Comparison of ENCODE assay signal across 1 cellular context in the genomic region with DNA sequence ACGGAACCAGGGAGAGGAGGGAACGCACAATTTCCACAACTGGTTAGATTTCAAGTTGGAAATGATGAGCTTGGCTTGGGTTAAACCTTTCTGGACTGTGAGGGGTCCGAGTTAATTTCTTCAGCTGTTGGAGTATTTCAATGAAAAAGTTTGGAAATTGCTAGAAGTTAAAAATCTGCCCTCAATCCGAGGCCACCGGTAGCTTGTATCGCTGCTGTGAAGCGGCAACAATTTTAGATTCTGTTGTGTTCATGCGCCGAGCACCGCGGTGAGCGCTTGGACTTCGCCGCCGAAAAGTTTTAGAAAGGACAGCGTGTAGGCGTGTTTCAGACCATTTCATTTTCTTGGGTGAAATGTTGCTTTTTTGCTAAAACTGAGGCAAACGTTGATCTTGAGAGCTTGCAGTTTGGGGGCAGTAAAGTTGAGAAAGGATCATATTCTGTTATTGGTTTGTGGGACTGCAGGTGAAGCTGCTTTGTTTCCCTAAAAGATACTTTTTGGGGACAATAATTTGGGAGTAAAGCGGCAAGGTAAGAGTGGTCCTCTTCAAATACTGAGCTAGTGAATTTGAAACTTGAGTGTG.
TF ChIP-seq lines count a peak whose summit lies in the region.

No MANE protein-coding gene starts in this region.

TF ChIP-seq in HepG2, 621 proteins besides CTCF, POLR2A, EP300 and RAD21 (continued from another document and continues in another):
- TF ChIP-seq, protein P1, sequence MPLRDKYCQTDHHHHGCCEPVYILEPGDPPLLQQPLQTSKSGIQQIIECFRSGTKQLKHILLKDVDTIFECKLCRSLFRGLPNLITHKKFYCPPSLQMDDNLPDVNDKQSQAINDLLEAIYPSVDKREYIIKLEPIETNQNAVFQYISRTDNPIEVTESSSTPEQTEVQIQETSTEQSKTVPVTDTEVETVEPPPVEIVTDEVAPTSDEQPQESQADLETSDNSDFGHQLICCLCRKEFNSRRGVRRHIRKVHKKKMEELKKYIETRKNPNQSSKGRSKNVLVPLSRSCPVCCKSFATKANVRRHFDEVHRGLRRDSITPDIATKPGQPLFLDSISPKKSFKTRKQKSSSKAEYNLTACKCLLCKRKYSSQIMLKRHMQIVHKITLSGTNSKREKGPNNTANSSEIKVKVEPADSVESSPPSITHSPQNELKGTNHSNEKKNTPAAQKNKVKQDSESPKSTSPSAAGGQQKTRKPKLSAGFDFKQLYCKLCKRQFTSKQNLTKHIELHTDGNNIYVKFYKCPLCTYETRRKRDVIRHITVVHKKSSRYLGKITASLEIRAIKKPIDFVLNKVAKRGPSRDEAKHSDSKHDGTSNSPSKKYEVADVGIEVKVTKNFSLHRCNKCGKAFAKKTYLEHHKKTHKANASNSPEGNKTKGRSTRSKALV (CRISPR knock-in tag; IDR thresholded peaks at IDR 0.05): 0 out of 2 replicates have a peak, but pooled peaks have one; percentile 7
- TF ChIP-seq ZNF263 (CRISPR knock-in tag; IDR thresholded peaks at IDR 0.05): 0 out of 2 replicates have a peak, but pooled peaks have one; percentile 2
- TF ChIP-seq, protein P2, sequence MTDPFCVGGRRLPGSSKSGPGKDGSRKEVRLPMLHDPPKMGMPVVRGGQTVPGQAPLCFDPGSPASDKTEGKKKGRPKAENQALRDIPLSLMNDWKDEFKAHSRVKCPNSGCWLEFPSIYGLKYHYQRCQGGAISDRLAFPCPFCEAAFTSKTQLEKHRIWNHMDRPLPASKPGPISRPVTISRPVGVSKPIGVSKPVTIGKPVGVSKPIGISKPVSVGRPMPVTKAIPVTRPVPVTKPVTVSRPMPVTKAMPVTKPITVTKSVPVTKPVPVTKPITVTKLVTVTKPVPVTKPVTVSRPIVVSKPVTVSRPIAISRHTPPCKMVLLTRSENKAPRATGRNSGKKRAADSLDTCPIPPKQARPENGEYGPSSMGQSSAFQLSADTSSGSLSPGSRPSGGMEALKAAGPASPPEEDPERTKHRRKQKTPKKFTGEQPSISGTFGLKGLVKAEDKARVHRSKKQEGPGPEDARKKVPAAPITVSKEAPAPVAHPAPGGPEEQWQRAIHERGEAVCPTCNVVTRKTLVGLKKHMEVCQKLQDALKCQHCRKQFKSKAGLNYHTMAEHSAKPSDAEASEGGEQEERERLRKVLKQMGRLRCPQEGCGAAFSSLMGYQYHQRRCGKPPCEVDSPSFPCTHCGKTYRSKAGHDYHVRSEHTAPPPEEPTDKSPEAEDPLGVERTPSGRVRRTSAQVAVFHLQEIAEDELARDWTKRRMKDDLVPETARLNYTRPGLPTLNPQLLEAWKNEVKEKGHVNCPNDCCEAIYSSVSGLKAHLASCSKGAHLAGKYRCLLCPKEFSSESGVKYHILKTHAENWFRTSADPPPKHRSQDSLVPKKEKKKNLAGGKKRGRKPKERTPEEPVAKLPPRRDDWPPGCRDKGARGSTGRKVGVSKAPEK (CRISPR knock-in tag; IDR thresholded peaks at IDR 0.05; ENCODE audit: borderline replicate concordance): no peak
- TF ChIP-seq HES4 (CRISPR knock-in tag; IDR thresholded peaks at IDR 0.05; ENCODE audit: borderline replicate concordance): no peak
- TF ChIP-seq EHMT2 (IDR thresholded peaks at IDR 0.05; ENCODE audit: borderline replicate concordance, low read depth, low read length): no peak
- TF ChIP-seq ZBTB3 (CRISPR knock-in tag; IDR thresholded peaks at IDR 0.05; ENCODE audit: borderline replicate concordance, low read depth): no peak
- TF ChIP-seq, protein P3, sequence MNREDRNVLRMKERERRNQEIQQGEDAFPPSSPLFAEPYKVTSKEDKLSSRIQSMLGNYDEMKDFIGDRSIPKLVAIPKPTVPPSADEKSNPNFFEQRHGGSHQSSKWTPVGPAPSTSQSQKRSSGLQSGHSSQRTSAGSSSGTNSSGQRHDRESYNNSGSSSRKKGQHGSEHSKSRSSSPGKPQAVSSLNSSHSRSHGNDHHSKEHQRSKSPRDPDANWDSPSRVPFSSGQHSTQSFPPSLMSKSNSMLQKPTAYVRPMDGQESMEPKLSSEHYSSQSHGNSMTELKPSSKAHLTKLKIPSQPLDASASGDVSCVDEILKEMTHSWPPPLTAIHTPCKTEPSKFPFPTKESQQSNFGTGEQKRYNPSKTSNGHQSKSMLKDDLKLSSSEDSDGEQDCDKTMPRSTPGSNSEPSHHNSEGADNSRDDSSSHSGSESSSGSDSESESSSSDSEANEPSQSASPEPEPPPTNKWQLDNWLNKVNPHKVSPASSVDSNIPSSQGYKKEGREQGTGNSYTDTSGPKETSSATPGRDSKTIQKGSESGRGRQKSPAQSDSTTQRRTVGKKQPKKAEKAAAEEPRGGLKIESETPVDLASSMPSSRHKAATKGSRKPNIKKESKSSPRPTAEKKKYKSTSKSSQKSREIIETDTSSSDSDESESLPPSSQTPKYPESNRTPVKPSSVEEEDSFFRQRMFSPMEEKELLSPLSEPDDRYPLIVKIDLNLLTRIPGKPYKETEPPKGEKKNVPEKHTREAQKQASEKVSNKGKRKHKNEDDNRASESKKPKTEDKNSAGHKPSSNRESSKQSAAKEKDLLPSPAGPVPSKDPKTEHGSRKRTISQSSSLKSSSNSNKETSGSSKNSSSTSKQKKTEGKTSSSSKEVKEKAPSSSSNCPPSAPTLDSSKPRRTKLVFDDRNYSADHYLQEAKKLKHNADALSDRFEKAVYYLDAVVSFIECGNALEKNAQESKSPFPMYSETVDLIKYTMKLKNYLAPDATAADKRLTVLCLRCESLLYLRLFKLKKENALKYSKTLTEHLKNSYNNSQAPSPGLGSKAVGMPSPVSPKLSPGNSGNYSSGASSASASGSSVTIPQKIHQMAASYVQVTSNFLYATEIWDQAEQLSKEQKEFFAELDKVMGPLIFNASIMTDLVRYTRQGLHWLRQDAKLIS (CRISPR knock-in tag; IDR thresholded peaks at IDR 0.05): no peak
- TF ChIP-seq PCBP1 (IDR thresholded peaks at IDR 0.05; ENCODE audit: borderline replicate concordance, low read depth, low read length): no peak
- TF ChIP-seq ELF4 (CRISPR knock-in tag; IDR thresholded peaks at IDR 0.05; ENCODE audit: borderline replicate concordance): no peak
- no peak for TF ChIP-seq ZNF292 (CRISPR knock-in tag; IDR thresholded peaks at IDR 0.05; ENCODE audit: borderline replicate concordance, low read depth)
- TF ChIP-seq, protein P4, sequence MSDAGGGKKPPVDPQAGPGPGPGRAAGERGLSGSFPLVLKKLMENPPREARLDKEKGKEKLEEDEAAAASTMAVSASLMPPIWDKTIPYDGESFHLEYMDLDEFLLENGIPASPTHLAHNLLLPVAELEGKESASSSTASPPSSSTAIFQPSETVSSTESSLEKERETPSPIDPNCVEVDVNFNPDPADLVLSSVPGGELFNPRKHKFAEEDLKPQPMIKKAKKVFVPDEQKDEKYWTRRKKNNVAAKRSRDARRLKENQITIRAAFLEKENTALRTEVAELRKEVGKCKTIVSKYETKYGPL (CRISPR knock-in tag; IDR thresholded peaks at IDR 0.05): 0 out of 2 replicates have a peak, but pooled peaks have one; percentile 22
- TF ChIP-seq, protein P5, sequence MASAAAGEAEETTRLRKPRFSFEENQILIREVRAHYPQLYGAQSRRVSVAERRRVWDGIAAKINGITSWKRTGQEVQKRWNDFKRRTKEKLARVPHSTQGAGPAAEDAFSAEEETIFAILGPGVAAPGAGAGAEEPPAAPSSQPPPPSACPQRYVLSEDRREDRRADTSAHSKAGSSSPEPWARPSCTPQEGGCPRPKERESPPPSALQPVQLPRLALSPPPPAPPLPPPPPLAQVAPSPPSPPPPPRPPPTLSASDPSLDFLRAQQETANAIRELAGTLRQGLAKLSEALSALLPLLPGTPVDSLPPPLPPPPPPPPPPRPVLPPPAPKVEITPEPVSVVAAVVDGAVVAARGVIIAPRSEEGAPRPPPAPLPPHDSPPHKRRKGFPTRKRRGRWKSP (CRISPR knock-in tag; IDR thresholded peaks at IDR 0.05): 0 out of 2 replicates have a peak, but pooled peaks have one; percentile 2
- TF ChIP-seq PHF8 (CRISPR knock-in tag; IDR thresholded peaks at IDR 0.05): no peak
- no peak for TF ChIP-seq NFIC (IDR thresholded peaks at IDR 0.05; ENCODE audit: low read length)
- no peak for TF ChIP-seq TCF7L2 (IDR thresholded peaks at IDR 0.05; ENCODE audit: low read depth, low read length)
- no peak for TF ChIP-seq ZNF589 (CRISPR knock-in tag; conservative IDR thresholded peaks at IDR 0.05)
- no peak for TF ChIP-seq ZBTB38 (CRISPR knock-in tag; IDR thresholded peaks at IDR 0.05)
- TF ChIP-seq, protein P6, sequence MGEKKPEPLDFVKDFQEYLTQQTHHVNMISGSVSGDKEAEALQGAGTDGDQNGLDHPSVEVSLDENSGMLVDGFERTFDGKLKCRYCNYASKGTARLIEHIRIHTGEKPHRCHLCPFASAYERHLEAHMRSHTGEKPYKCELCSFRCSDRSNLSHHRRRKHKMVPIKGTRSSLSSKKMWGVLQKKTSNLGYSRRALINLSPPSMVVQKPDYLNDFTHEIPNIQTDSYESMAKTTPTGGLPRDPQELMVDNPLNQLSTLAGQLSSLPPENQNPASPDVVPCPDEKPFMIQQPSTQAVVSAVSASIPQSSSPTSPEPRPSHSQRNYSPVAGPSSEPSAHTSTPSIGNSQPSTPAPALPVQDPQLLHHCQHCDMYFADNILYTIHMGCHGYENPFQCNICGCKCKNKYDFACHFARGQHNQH (CRISPR knock-in tag; IDR thresholded peaks at IDR 0.05): no peak
- TF ChIP-seq KLF9 (CRISPR knock-in tag; IDR thresholded peaks at IDR 0.05; ENCODE audit: low read depth): no peak
- no peak for TF ChIP-seq ATAD3A (CRISPR knock-in tag; IDR thresholded peaks at IDR 0.05)
- TF ChIP-seq, protein P7, sequence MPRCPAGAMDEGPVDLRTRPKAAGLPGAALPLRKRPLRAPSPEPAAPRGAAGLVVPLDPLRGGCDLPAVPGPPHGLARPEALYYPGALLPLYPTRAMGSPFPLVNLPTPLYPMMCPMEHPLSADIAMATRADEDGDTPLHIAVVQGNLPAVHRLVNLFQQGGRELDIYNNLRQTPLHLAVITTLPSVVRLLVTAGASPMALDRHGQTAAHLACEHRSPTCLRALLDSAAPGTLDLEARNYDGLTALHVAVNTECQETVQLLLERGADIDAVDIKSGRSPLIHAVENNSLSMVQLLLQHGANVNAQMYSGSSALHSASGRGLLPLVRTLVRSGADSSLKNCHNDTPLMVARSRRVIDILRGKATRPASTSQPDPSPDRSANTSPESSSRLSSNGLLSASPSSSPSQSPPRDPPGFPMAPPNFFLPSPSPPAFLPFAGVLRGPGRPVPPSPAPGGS (CRISPR knock-in tag; IDR thresholded peaks at IDR 0.05): no peak
- TF ChIP-seq, protein P8, sequence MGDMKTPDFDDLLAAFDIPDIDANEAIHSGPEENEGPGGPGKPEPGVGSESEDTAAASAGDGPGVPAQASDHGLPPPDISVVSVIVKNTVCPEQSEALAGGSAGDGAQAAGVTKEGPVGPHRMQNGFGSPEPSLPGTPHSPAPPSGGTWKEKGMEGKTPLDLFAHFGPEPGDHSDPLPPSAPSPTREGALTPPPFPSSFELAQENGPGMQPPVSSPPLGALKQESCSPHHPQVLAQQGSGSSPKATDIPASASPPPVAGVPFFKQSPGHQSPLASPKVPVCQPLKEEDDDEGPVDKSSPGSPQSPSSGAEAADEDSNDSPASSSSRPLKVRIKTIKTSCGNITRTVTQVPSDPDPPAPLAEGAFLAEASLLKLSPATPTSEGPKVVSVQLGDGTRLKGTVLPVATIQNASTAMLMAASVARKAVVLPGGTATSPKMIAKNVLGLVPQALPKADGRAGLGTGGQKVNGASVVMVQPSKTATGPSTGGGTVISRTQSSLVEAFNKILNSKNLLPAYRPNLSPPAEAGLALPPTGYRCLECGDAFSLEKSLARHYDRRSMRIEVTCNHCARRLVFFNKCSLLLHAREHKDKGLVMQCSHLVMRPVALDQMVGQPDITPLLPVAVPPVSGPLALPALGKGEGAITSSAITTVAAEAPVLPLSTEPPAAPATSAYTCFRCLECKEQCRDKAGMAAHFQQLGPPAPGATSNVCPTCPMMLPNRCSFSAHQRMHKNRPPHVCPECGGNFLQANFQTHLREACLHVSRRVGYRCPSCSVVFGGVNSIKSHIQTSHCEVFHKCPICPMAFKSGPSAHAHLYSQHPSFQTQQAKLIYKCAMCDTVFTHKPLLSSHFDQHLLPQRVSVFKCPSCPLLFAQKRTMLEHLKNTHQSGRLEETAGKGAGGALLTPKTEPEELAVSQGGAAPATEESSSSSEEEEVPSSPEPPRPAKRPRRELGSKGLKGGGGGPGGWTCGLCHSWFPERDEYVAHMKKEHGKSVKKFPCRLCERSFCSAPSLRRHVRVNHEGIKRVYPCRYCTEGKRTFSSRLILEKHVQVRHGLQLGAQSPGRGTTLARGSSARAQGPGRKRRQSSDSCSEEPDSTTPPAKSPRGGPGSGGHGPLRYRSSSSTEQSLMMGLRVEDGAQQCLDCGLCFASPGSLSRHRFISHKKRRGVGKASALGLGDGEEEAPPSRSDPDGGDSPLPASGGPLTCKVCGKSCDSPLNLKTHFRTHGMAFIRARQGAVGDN (CRISPR knock-in tag; IDR thresholded peaks at IDR 0.05): no peak
- TF ChIP-seq SIN3A (IDR thresholded peaks at IDR 0.05; ENCODE audit: borderline replicate concordance, low read depth, low read length): no peak
- TF ChIP-seq HNF4A (CRISPR knock-in tag; IDR thresholded peaks at IDR 0.05): 0 out of 2 replicates have a peak, but pooled peaks have one; percentile 2
- TF ChIP-seq, protein P9, sequence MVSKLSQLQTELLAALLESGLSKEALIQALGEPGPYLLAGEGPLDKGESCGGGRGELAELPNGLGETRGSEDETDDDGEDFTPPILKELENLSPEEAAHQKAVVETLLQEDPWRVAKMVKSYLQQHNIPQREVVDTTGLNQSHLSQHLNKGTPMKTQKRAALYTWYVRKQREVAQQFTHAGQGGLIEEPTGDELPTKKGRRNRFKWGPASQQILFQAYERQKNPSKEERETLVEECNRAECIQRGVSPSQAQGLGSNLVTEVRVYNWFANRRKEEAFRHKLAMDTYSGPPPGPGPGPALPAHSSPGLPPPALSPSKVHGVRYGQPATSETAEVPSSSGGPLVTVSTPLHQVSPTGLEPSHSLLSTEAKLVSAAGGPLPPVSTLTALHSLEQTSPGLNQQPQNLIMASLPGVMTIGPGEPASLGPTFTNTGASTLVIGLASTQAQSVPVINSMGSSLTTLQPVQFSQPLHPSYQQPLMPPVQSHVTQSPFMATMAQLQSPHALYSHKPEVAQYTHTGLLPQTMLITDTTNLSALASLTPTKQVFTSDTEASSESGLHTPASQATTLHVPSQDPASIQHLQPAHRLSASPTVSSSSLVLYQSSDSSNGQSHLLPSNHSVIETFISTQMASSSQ (IDR thresholded peaks at IDR 0.05; ENCODE audit: low read depth): no peak
- TF ChIP-seq, protein P9 (CRISPR knock-in tag; IDR thresholded peaks at IDR 0.05; ENCODE audit: borderline replicate concordance): no peak
- no peak for TF ChIP-seq KLF13 (CRISPR knock-in tag; IDR thresholded peaks at IDR 0.05)
- no peak for TF ChIP-seq TBP (CRISPR knock-in tag; IDR thresholded peaks at IDR 0.05)
- TF ChIP-seq, protein P10, sequence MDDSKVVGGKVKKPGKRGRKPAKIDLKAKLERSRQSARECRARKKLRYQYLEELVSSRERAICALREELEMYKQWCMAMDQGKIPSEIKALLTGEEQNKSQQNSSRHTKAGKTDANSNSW (CRISPR knock-in tag; IDR thresholded peaks at IDR 0.05; ENCODE audit: borderline replicate concordance): no peak
